ENCODE assay signal across 18 cellular contexts in genomic region chrX:53262189-53262917, GRCh38. TPM values are rescaled to one million over a fixed set of nuclear protein-coding genes. Genes with fewer than 3 reads are reported as not detected.
DNase-seq lines count a peak whose midpoint lies in the region; ATAC-seq and TF ChIP-seq lines count a peak whose summit lies in the region.
"Had no signal": no experiment of that assay in that cellular context is flagged by ENCODE, and none has a peak within 500 bp of the region (broad histone marks: within the 10 kb centered on the region; RNA-seq: fewer than 3 reads in every experiment).

No MANE protein-coding gene starts in this region.

- no peak overlapping the region for H3K4me3 ChIP-seq in BLaER1
- H3K4me3 ChIP-seq in SK-N-SH (ENCODE audit: low read depth in 2 of 2, low read length in 1 of 2) = no peak overlapping the region
- H3K4me3 ChIP-seq: mucosa of descending colon, pancreas, tibial nerve had no signal

- H3K36me3 ChIP-seq in BLaER1 = no peaks in the 10 kb centered on the region
- H3K36me3 ChIP-seq in SK-N-SH (replicated peaks in 1 of 2; ENCODE audit: control insufficient read depth in 1 of 2, insufficient read depth in 2 of 2, low read length in 1 of 2) = peaks cover 0 to 2% of the 10 kb centered on the region in 2 experiments
- H3K36me3 ChIP-seq: pancreas, tibial nerve had no signal

- H3K4me1 ChIP-seq in BLaER1 (peaks cover 66% of the 10 kb centered on the region), SK-N-SH (ENCODE audit: control insufficient read depth in 1 of 2, insufficient read depth in 2 of 2, low read depth in 1 of 2, low read length in 1 of 2) (peaks cover 0 to 8% of the 10 kb centered on the region in 2 experiments; a peak in 3 of 4 replicates)
- H3K4me1 ChIP-seq: pancreas had no signal

- TF ChIP-seq RAD21 in SK-N-SH (IDR thresholded peaks at IDR 0.05; ENCODE audit: low read length) = no peak

- H3K9me3 ChIP-seq in BLaER1 = no peaks in the 10 kb centered on the region
- H3K9me3 ChIP-seq in SK-N-SH = no peaks in the 10 kb centered on the region
- H3K9me3 ChIP-seq: mucosa of descending colon, pancreas, tibial nerve had no signal

- peaks cover 46% of the 10 kb centered on the region for H3K4me1 Mint-ChIP-seq in endothelial cell (ENCODE audit: unreplicated experiment)

- H3K27ac Mint-ChIP-seq in endothelial cell (ENCODE audit: unreplicated experiment) = peak overlapping the region; percentile 86
- H3K27ac Mint-ChIP-seq: endodermal cell had no signal

- H2AFZ ChIP-seq in SK-N-SH (ENCODE audit: low read depth) = no peak overlapping the region

- no peak overlapping the region for H3K4me3 Mint-ChIP-seq in endothelial cell (ENCODE audit: unreplicated experiment)
- H3K4me3 Mint-ChIP-seq: endodermal cell had no signal

- peaks cover 1% of the 10 kb centered on the region; the same call in 1 of the 2 replicates for H3K79me2 ChIP-seq in SK-N-SH (ENCODE audit: insufficient read depth)

- no peaks in the 10 kb centered on the region for H3K9me3 Mint-ChIP-seq in endothelial cell (ENCODE audit: unreplicated experiment)

- H3K9ac ChIP-seq in BLaER1 (no peak overlapping the region), SK-N-SH (no peak overlapping the region)

- no peak for TF ChIP-seq EP300 in SK-N-SH (IDR thresholded peaks at IDR 0.05; ENCODE audit: borderline replicate concordance in 1 of 2, low read depth in 1 of 2, low read length in 1 of 2)

- H3K4me2 ChIP-seq in BLaER1 = peak overlapping the region; percentile 61
- H3K4me2 ChIP-seq in SK-N-SH = peak overlapping the region; percentile 60; the same call in 1 of the 2 replicates

- CTCF ChIA-PET in SK-N-SH (lab: Yijun Ruan, JAX) = interaction anchor here (0.5 to 2.2 kb wide), 3 partner anchors 22 to 271 kb away, joined by 3 to 6 read pairs (median 3); no protein-coding TSS in a partner anchor

- H3K36me3 Mint-ChIP-seq in endothelial cell (ENCODE audit: low read depth, unreplicated experiment) = peaks cover 4% of the 10 kb centered on the region

- POLR2A ChIA-PET in SK-N-SH (lab: Yijun Ruan, JAX) = interaction anchor here (0.9 kb wide), 1 partner anchor 21 kb away, joined by 3 read pairs; no protein-coding TSS in a partner anchor

- H3K27ac ChIP-seq in 22Rv1 = peak overlapping the region; percentile 62
- H3K27ac ChIP-seq in BLaER1 = no peak overlapping the region; the same call in 1 of the 2 replicates
- peak overlapping the region in 1 of 2 experiments; percentile 62; a peak in 1 of 4 replicates for H3K27ac ChIP-seq in SK-N-SH (ENCODE audit: low read depth in 2 of 2, low read length in 1 of 2)
- H3K27ac ChIP-seq: pancreas, tibial nerve had no signal

- TF ChIP-seq CTCF in 22Rv1 (IDR thresholded peaks at IDR 0.05) (no peak), SK-N-SH (IDR thresholded peaks at IDR 0.05) (no peak), endothelial cell (IDR thresholded peaks at IDR 0.05; ENCODE audit: unreplicated experiment) (no peak)

- WGBS in SK-N-SH (ENCODE audit: low lambda C conversion rate) = 43% methylated on average over 7 of the region's 7 CpGs

- H3K27me3 Mint-ChIP-seq in endothelial cell (ENCODE audit: unreplicated experiment) = peaks cover 10% of the 10 kb centered on the region

- no peaks in the 10 kb centered on the region for H3K9me2 ChIP-seq in SK-N-SH

- ATAC-seq in HG03135 (IDR thresholded peaks at IDR 0.05; ENCODE audit: unreplicated experiment) (no peak), HG03039 (IDR thresholded peaks at IDR 0.05; ENCODE audit: unreplicated experiment) (no peak)
- ATAC-seq: HepG2 had no signal

- DNase-seq in SK-N-SH (no peak), endothelial cell (ENCODE audit: low spot score) (no peak), EL (no peak)
- DNase-seq in activated CD4-positive, alpha-beta T cell treated with anti-CD3 and anti-CD28 coated beads for 1 hour = no peak
- DNase-seq: activated naive CD4-positive, alpha-beta T cell treated with anti-CD3 and anti-CD28 coated beads, Interleukin-2, amount 50 U/mL, for 16 hours; endodermal cell; left colon; MM.1S; NCI-H187; pancreas; RPMI8226 had no signal

- H4K20me1 ChIP-seq in BLaER1 (peaks cover 26% of the 10 kb centered on the region; the same call in 1 of the 2 replicates), SK-N-SH (ENCODE audit: insufficient read depth) (no peaks in the 10 kb centered on the region)

- H3K27me3 ChIP-seq in BLaER1 (peaks cover 83% of the 10 kb centered on the region), SK-N-SH (ENCODE audit: insufficient read depth) (no peaks in the 10 kb centered on the region; the same call in 1 of the 2 replicates)
- H3K27me3 ChIP-seq: pancreas had no signal

- no peaks in the 10 kb centered on the region for H3F3A ChIP-seq in SK-N-SH (replicated peaks; ENCODE audit: insufficient read depth)

TF ChIP-seq in SK-N-SH, 30 proteins besides CTCF, POLR2A, EP300 and RAD21:
- TF ChIP-seq RFX5 (IDR thresholded peaks at IDR 0.05; ENCODE audit: low read length) (no peak), TCF12 (IDR thresholded peaks at IDR 0.05) (no peak), JUND (IDR thresholded peaks at IDR 0.05) (no peak), FOSL2 (IDR thresholded peaks at IDR 0.05; ENCODE audit: borderline replicate concordance, low read depth) (no peak), GABPA (IDR thresholded peaks at IDR 0.05; ENCODE audit: low read depth) (no peak), MXI1 (IDR thresholded peaks at IDR 0.05; ENCODE audit: low read depth, low read length) (no peak), TEAD4 (IDR thresholded peaks at IDR 0.05; ENCODE audit: borderline replicate concordance, insufficient read depth) (no peak), NRF1 (IDR thresholded peaks at IDR 0.05; ENCODE audit: low read depth, low read length) (no peak), POLR2AphosphoS5 (IDR thresholded peaks at IDR 0.05; ENCODE audit: low read depth, low read length) (no peak), MEF2A (IDR thresholded peaks at IDR 0.05; ENCODE audit: borderline replicate concordance, low read depth) (no peak)
- TF ChIP-seq, protein P1, sequence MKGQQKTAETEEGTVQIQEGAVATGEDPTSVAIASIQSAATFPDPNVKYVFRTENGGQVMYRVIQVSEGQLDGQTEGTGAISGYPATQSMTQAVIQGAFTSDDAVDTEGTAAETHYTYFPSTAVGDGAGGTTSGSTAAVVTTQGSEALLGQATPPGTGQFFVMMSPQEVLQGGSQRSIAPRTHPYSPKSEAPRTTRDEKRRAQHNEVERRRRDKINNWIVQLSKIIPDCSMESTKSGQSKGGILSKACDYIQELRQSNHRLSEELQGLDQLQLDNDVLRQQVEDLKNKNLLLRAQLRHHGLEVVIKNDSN (IDR thresholded peaks at IDR 0.05; ENCODE audit: borderline replicate concordance, low read depth) = no peak
TF ChIP-seq in SK-N-SH: peak in this region for 0.

RNA-seq across cellular contexts. Expression of gene IQSEC2, which starts 19.0 kb away (rescaled TPM):
- 21.3 and 24.7 TPM in 2 replicates for polyA plus RNA-seq in SK-N-SH (2012; rRNA removed)
- 16.7 and 20.3 TPM in 2 replicates for polyA plus RNA-seq in SK-N-SH (2012; cell fraction: cytosol; rRNA removed)
- 34.3 and 35.2 TPM in 2 replicates for polyA plus RNA-seq in SK-N-SH (2012; cell fraction: nucleus; rRNA removed)
- 38.9 TPM for total RNA-seq in endothelial cell (ENCODE audit: unreplicated experiment)

RNA-seq across cellular contexts. Expression of gene KDM5C, which starts 37.3 kb away (rescaled TPM):
- 76.6 and 95.4 TPM in 2 replicates for polyA plus RNA-seq in SK-N-SH (2012; rRNA removed)
- 31.2 and 45.3 TPM in 2 replicates for polyA plus RNA-seq in SK-N-SH (2012; cell fraction: cytosol; rRNA removed)
- 209 and 228 TPM in 2 replicates for polyA plus RNA-seq in SK-N-SH (2012; cell fraction: nucleus; rRNA removed)
- total RNA-seq in endothelial cell (ENCODE audit: unreplicated experiment) = 132 TPM
